ENCODE assay signal across 25 cellular contexts in genomic region chr3:152857082-152857481, GRCh38. TPM values are rescaled to one million over a fixed set of nuclear protein-coding genes. Genes with fewer than 3 reads are reported as not detected.
DNase-seq lines count a peak whose midpoint lies in the region; ATAC-seq and TF ChIP-seq lines count a peak whose summit lies in the region.
"Had no signal": no experiment of that assay in that cellular context is flagged by ENCODE, and none has a peak within 500 bp of the region (broad histone marks: within the 10 kb centered on the region; RNA-seq: fewer than 3 reads in every experiment).

No MANE protein-coding gene starts in this region.

- peak; percentile 40 for ATAC-seq in activated T-helper 17 cell treated with anti-CD3 and anti-CD28 coated beads, Interleukin-2, amount 50 U/mL, for 72 hours (replicated peaks)
- ATAC-seq in lower lobe of right lung (peak; percentile 88 to 96), GM18502 (IDR thresholded peaks at IDR 0.05; ENCODE audit: poor library complexity, unreplicated experiment) (no peak)
- ATAC-seq: activated naive CD8-positive, alpha-beta T cell treated with anti-CD3 and anti-CD28 coated beads, Interleukin-2, amount 50 U/mL, for 24 hours; Panc1; stimulated activated naive B cell treated with anti-CD40 and anti-IgM and Interleukin-4, amounts not matched to agents 10 μg/mL and 1 μg/mL and 100 μg/mL, for 72 hours had no signal

- H3K9me3 Mint-ChIP-seq in activated T-helper 17 cell treated with anti-CD3 and anti-CD28 coated beads, Interleukin-2, amount 50 U/mL, for 72 hours = no peaks in the 10 kb centered on the region
- no peaks in the 10 kb centered on the region for H3K9me3 Mint-ChIP-seq in activated CD4-positive, alpha-beta T cell treated with anti-CD3 and anti-CD28 coated beads, Interleukin-2, amount 10 ng/mL, durations not matched to agents 24 days and 14 days
- H3K9me3 Mint-ChIP-seq in HFFc6 = peaks cover 31% of the 10 kb centered on the region
- H3K9me3 Mint-ChIP-seq: activated naive CD8-positive, alpha-beta T cell treated with anti-CD3 and anti-CD28 coated beads, Interleukin-2, amount 50 U/mL, for 24 hours; stimulated activated naive B cell treated with anti-CD40 and anti-IgM and Interleukin-4, amounts not matched to agents 10 μg/mL and 1 μg/mL and 100 μg/mL, for 72 hours had no signal

- no peaks in the 10 kb centered on the region for H3K4me1 ChIP-seq in lower lobe of right lung
- H3K4me1 ChIP-seq: breast epithelium, tibial artery had no signal

- H3K9me3 ChIP-seq in lower lobe of right lung = no peaks in the 10 kb centered on the region
- H3K9me3 ChIP-seq: breast epithelium, tibial artery had no signal

- H3K4me3 ChIP-seq in lower lobe of right lung = no peak overlapping the region
- H3K4me3 ChIP-seq: breast epithelium, SK-N-MC, tibial artery had no signal

- H3K36me3 ChIP-seq in lower lobe of right lung = no peaks in the 10 kb centered on the region
- H3K36me3 ChIP-seq: breast epithelium, tibial artery had no signal

- no peaks in the 10 kb centered on the region for H3K36me3 Mint-ChIP-seq in activated T-helper 17 cell treated with anti-CD3 and anti-CD28 coated beads, Interleukin-2, amount 50 U/mL, for 72 hours (ENCODE audit: low read depth)
- no peaks in the 10 kb centered on the region for H3K36me3 Mint-ChIP-seq in activated CD4-positive, alpha-beta T cell treated with anti-CD3 and anti-CD28 coated beads, Interleukin-2, amount 10 ng/mL, durations not matched to agents 24 days and 14 days (ENCODE audit: low read depth)
- no peaks in the 10 kb centered on the region for H3K36me3 Mint-ChIP-seq in HFFc6 (ENCODE audit: low read depth)
- H3K36me3 Mint-ChIP-seq: CD8-positive, alpha-beta memory T cell; stimulated activated naive B cell treated with anti-CD40 and anti-IgM and Interleukin-4, amounts not matched to agents 10 μg/mL and 1 μg/mL and 100 μg/mL, for 72 hours had no signal

- no peak for TF ChIP-seq CTCF in lower lobe of right lung (IDR thresholded peaks at IDR 0.05)
- TF ChIP-seq CTCF in HFFc6 (IDR thresholded peaks at IDR 0.05) = no peak

- H3K4me1 Mint-ChIP-seq in activated T-helper 17 cell treated with anti-CD3 and anti-CD28 coated beads, Interleukin-2, amount 50 U/mL, for 72 hours = no peaks in the 10 kb centered on the region
- H3K4me1 Mint-ChIP-seq in activated CD4-positive, alpha-beta T cell treated with anti-CD3 and anti-CD28 coated beads, Interleukin-2, amount 10 ng/mL, durations not matched to agents 24 days and 14 days = no peaks in the 10 kb centered on the region
- no peaks in the 10 kb centered on the region for H3K4me1 Mint-ChIP-seq in HFFc6 (ENCODE audit: low read depth)
- H3K4me1 Mint-ChIP-seq: activated naive CD8-positive, alpha-beta T cell treated with anti-CD3 and anti-CD28 coated beads, Interleukin-2, amount 50 U/mL, for 24 hours; CD8-positive, alpha-beta memory T cell; stimulated activated naive B cell treated with anti-CD40 and anti-IgM and Interleukin-4, amounts not matched to agents 10 μg/mL and 1 μg/mL and 100 μg/mL, for 72 hours had no signal

- intact Hi-C loops in lower lobe of right lung (cut with DNase I) = no loop called here
- intact Hi-C loops in activated CD4-positive, alpha-beta T cell treated with anti-CD3 and anti-CD28 coated beads, Interleukin-2, amount 10 ng/mL, durations not matched to agents 24 days and 14 days (cut with micrococcal nuclease) = no loop called here

- DNase-seq in AML-193 (lab: John Stamatoyannopoulos, UW) (peak; percentile 31 to 48), ELR (ENCODE audit: low read depth) (peak; percentile 24), lower lobe of right lung (peak; percentile 47), putamen (ENCODE audit: low spot score) (no peak), HFFc6 (no peak)
- DNase-seq in activated CD4-positive, alpha-beta T cell treated with anti-CD3 and anti-CD28 coated beads, Interleukin-2, amount 10 ng/mL, durations not matched to agents 24 days and 14 days = no peak
- DNase-seq: activated CD4-positive, alpha-beta T cell treated with anti-CD3 and anti-CD28 coated beads for 4 hours; activated effector memory CD4-positive, alpha-beta T cell treated with Interleukin-2 at 50 U/mL for 16 hours; activated naive CD8-positive, alpha-beta T cell treated with anti-CD3 and anti-CD28 coated beads, Interleukin-2, amount 50 U/mL, for 24 hours; CD8-positive, alpha-beta memory T cell; DND-41; GOT3; MM.1S; NCI-H1694 treated with DMSO at 0.1 percent for 48 hours; NCI-H226; NCI-H82; stimulated activated CD4-positive, alpha-beta T cell treated with anti-CD3 and anti-CD28 coated beads, Interleukin-15, amount 100 ng/mL, for 24 hours; stimulated activated naive B cell treated with anti-CD40 and anti-IgM and Interleukin-4, amounts not matched to agents 10 μg/mL and 1 μg/mL and 100 μg/mL, for 72 hours; T1000; tibial artery had no signal

- no peak overlapping the region for H3K4me3 Mint-ChIP-seq in activated T-helper 17 cell treated with anti-CD3 and anti-CD28 coated beads, Interleukin-2, amount 50 U/mL, for 72 hours
- H3K4me3 Mint-ChIP-seq in activated CD4-positive, alpha-beta T cell treated with anti-CD3 and anti-CD28 coated beads, Interleukin-2, amount 10 ng/mL, durations not matched to agents 24 days and 14 days = no peak overlapping the region
- H3K4me3 Mint-ChIP-seq in HFFc6 = no peak overlapping the region
- H3K4me3 Mint-ChIP-seq: activated naive CD8-positive, alpha-beta T cell treated with anti-CD3 and anti-CD28 coated beads, Interleukin-2, amount 50 U/mL, for 24 hours; CD8-positive, alpha-beta memory T cell; stimulated activated naive B cell treated with anti-CD40 and anti-IgM and Interleukin-4, amounts not matched to agents 10 μg/mL and 1 μg/mL and 100 μg/mL, for 72 hours had no signal

- no peak overlapping the region for H3K27ac ChIP-seq in lower lobe of right lung
- H3K27ac ChIP-seq: breast epithelium, SK-N-MC, tibial artery had no signal

- no peaks in the 10 kb centered on the region for H3K27me3 ChIP-seq in lower lobe of right lung (ENCODE audit: low read depth)
- H3K27me3 ChIP-seq: breast epithelium, tibial artery had no signal

- peaks cover 3% of the 10 kb centered on the region for H3K27me3 Mint-ChIP-seq in activated T-helper 17 cell treated with anti-CD3 and anti-CD28 coated beads, Interleukin-2, amount 50 U/mL, for 72 hours
- H3K27me3 Mint-ChIP-seq in activated CD4-positive, alpha-beta T cell treated with anti-CD3 and anti-CD28 coated beads, Interleukin-2, amount 10 ng/mL, durations not matched to agents 24 days and 14 days = no peaks in the 10 kb centered on the region
- no peaks in the 10 kb centered on the region for H3K27me3 Mint-ChIP-seq in HFFc6 (ENCODE audit: insufficient read depth)
- H3K27me3 Mint-ChIP-seq: activated naive CD8-positive, alpha-beta T cell treated with anti-CD3 and anti-CD28 coated beads, Interleukin-2, amount 50 U/mL, for 24 hours; CD8-positive, alpha-beta memory T cell had no signal

- no peak overlapping the region for H3K27ac Mint-ChIP-seq in activated T-helper 17 cell treated with anti-CD3 and anti-CD28 coated beads, Interleukin-2, amount 50 U/mL, for 72 hours
- H3K27ac Mint-ChIP-seq in activated CD4-positive, alpha-beta T cell treated with anti-CD3 and anti-CD28 coated beads, Interleukin-2, amount 10 ng/mL, durations not matched to agents 24 days and 14 days = no peak overlapping the region
- H3K27ac Mint-ChIP-seq in HFFc6 = no peak overlapping the region
- H3K27ac Mint-ChIP-seq: activated naive CD8-positive, alpha-beta T cell treated with anti-CD3 and anti-CD28 coated beads, Interleukin-2, amount 50 U/mL, for 24 hours; CD8-positive, alpha-beta memory T cell; stimulated activated naive B cell treated with anti-CD40 and anti-IgM and Interleukin-4, amounts not matched to agents 10 μg/mL and 1 μg/mL and 100 μg/mL, for 72 hours had no signal

RNA-seq across cellular contexts. Expression of gene P2RY1, which starts 22.2 kb away (rescaled TPM):
- total RNA-seq in activated T-helper 17 cell treated with anti-CD3 and anti-CD28 coated beads, Interleukin-2, amount 50 U/mL, for 72 hours = under 1 TPM; 0.11 to 0.17 TPM
- 19.8 TPM for total RNA-seq in lower lobe of right lung
- total RNA-seq in activated CD4-positive, alpha-beta T cell treated with anti-CD3 and anti-CD28 coated beads, Interleukin-2, amount 10 ng/mL, durations not matched to agents 24 days and 14 days = 0.77 and 0.92 TPM in 2 replicates
- not detected for total RNA-seq in HFFc6 (2021; fragmentation: NEBNext Ultra II Directional; extraction: Animal tissue kit (Norgen Biotek cat#: 25700))

Comparison
In these comparisons a context has a peak if more than half of its experiments do, and no peak if none do; other contexts are left out.
1. DNase-seq: peak in AML-193 (2 of 2), ELR (single experiment) and lower lobe of right lung (single experiment); none in activated CD4-positive, alpha-beta T cell treated with anti-CD3 and anti-CD28 coated beads, Interleukin-2, amount 10 ng/mL, durations not matched to agents 24 days and 14 days (single experiment), putamen (single experiment) and HFFc6 (single experiment).
2. RNA of gene P2RY1, which starts 22.2 kb away (total RNA-seq): 19.8 TPM in lower lobe of right lung (single experiment); 0.77 to 0.92 TPM in activated CD4-positive, alpha-beta T cell treated with anti-CD3 and anti-CD28 coated beads, Interleukin-2, amount 10 ng/mL, durations not matched to agents 24 days and 14 days, 0.11 to 0.17 TPM in activated T-helper 17 cell treated with anti-CD3 and anti-CD28 coated beads, Interleukin-2, amount 50 U/mL, for 72 hours and not detected in HFFc6; every median in the first group is over 10 times any median in the second.